12 cellular contexts compared by ENCODE assay signal in genomic region chr3:123522666-123523412, GRCh38.
DNase-seq lines count a peak whose midpoint lies in the region; ATAC-seq lines count a peak whose summit lies in the region.
"Had no signal": no experiment of that assay in that cellular context is flagged by ENCODE, and none has a peak within 500 bp of the region (broad histone marks: within the 10 kb centered on the region; RNA-seq: fewer than 3 reads in every experiment).

No MANE protein-coding gene starts in this region.

- peak overlapping the region; percentile 49 for H3K27ac Mint-ChIP-seq in T-helper 1 cell treated with Interleukin-12 subunit alpha and Interleukin-12 subunit beta and Interleukin-4 antibody, amounts not matched to agents 30 μg/mL and 1 μg/mL, for 36 hours
- peak overlapping the region; percentile 73 for H3K27ac Mint-ChIP-seq in stimulated activated effector memory CD8-positive, alpha-beta T cell treated with anti-CD3 and anti-CD28 coated beads, Interleukin-12 subunit alpha, Interleukin-12 subunit beta, amount 100 ng/mL, for 72 hours

- DNase-seq in T-helper 1 cell (no peak), RPMI8226 (peak; percentile 62), head of caudate nucleus (peak in 23 of 42 donors; percentile 6 to 53 (median 31)), NCI-H1694 (lab: John Stamatoyannopoulos, UW) (no peak), NCI-H2171 (lab: John Stamatoyannopoulos, UW) (no peak)
- DNase-seq in stimulated activated effector memory CD8-positive, alpha-beta T cell treated with anti-CD3 and anti-CD28 coated beads, Interleukin-12 subunit alpha, Interleukin-12 subunit beta, amount 100 ng/mL, for 72 hours (ENCODE audit: low spot score in 2 of 2) = no peak
- no peak for DNase-seq in central memory CD4-positive, alpha-beta T cell
- DNase-seq: activated CD4-positive, alpha-beta T cell treated with anti-CD3 and anti-CD28 coated beads for 1 hour; mesendoderm; NCI-H1105; PC-9 had no signal

- H3K27me3 Mint-ChIP-seq in T-helper 1 cell treated with Interleukin-12 subunit alpha and Interleukin-12 subunit beta and Interleukin-4 antibody, amounts not matched to agents 30 μg/mL and 1 μg/mL, for 36 hours (ENCODE audit: low read depth) = no peaks in the 10 kb centered on the region

- peaks cover 24% of the 10 kb centered on the region for H3K4me1 Mint-ChIP-seq in T-helper 1 cell treated with Interleukin-12 subunit alpha and Interleukin-12 subunit beta and Interleukin-4 antibody, amounts not matched to agents 30 μg/mL and 1 μg/mL, for 36 hours (ENCODE audit: low read depth)
- H3K4me1 Mint-ChIP-seq in stimulated activated effector memory CD8-positive, alpha-beta T cell treated with anti-CD3 and anti-CD28 coated beads, Interleukin-12 subunit alpha, Interleukin-12 subunit beta, amount 100 ng/mL, for 72 hours = peaks cover 39% of the 10 kb centered on the region

- intact Hi-C loops in head of caudate nucleus (cut with DNase I) = no loop called here

- no peaks in the 10 kb centered on the region for H3K9me3 Mint-ChIP-seq in T-helper 1 cell treated with Interleukin-12 subunit alpha and Interleukin-12 subunit beta and Interleukin-4 antibody, amounts not matched to agents 30 μg/mL and 1 μg/mL, for 36 hours
- H3K9me3 Mint-ChIP-seq in stimulated activated effector memory CD8-positive, alpha-beta T cell treated with anti-CD3 and anti-CD28 coated beads, Interleukin-12 subunit alpha, Interleukin-12 subunit beta, amount 100 ng/mL, for 72 hours = no peaks in the 10 kb centered on the region

- ATAC-seq in stimulated activated effector memory CD8-positive, alpha-beta T cell treated with anti-CD3 and anti-CD28 coated beads, Interleukin-12 subunit alpha, Interleukin-12 subunit beta, amount 100 ng/mL, for 72 hours = no peak

- H3K4me3 Mint-ChIP-seq in T-helper 1 cell treated with Interleukin-12 subunit alpha and Interleukin-12 subunit beta and Interleukin-4 antibody, amounts not matched to agents 30 μg/mL and 1 μg/mL, for 36 hours = no peak overlapping the region
- no peak overlapping the region for H3K4me3 Mint-ChIP-seq in stimulated activated effector memory CD8-positive, alpha-beta T cell treated with anti-CD3 and anti-CD28 coated beads, Interleukin-12 subunit alpha, Interleukin-12 subunit beta, amount 100 ng/mL, for 72 hours

- peaks cover 7% of the 10 kb centered on the region for H3K36me3 Mint-ChIP-seq in T-helper 1 cell treated with Interleukin-12 subunit alpha and Interleukin-12 subunit beta and Interleukin-4 antibody, amounts not matched to agents 30 μg/mL and 1 μg/mL, for 36 hours (ENCODE audit: low read depth)
- peaks cover 21% of the 10 kb centered on the region for H3K36me3 Mint-ChIP-seq in stimulated activated effector memory CD8-positive, alpha-beta T cell treated with anti-CD3 and anti-CD28 coated beads, Interleukin-12 subunit alpha, Interleukin-12 subunit beta, amount 100 ng/mL, for 72 hours

Comparison
In these comparisons a context has a peak if more than half of its experiments do, and no peak if none do; other contexts are left out.
1. DNase-seq: peak in RPMI8226 (single experiment) and head of caudate nucleus (23 of 42); none in T-helper 1 cell (0 of 5), stimulated activated effector memory CD8-positive, alpha-beta T cell treated with anti-CD3 and anti-CD28 coated beads, Interleukin-12 subunit alpha, Interleukin-12 subunit beta, amount 100 ng/mL, for 72 hours (0 of 2), NCI-H1694 (single experiment), central memory CD4-positive, alpha-beta T cell (single experiment) and NCI-H2171 (single experiment).